ENCODE assay signal across 26 cellular contexts in genomic region chr3:193490580-193490979, GRCh38.
"Had no signal": no experiment of that assay in that cellular context is flagged by ENCODE, and none has a peak within 500 bp of the region (broad histone marks: within the 10 kb centered on the region; RNA-seq: fewer than 3 reads in every experiment).

No MANE protein-coding gene starts in this region.

- H3K9me3 Mint-ChIP-seq: activated CD4-positive, alpha-beta memory T cell treated with anti-CD3 and anti-CD28 coated beads for 36 hours; activated CD4-positive, alpha-beta T cell treated with anti-CD3 and anti-CD28 coated beads, Interleukin-2, amount 10 ng/mL, durations not matched to agents 24 days and 14 days; activated naive CD4-positive, alpha-beta T cell treated with anti-CD3 and anti-CD28 coated beads, Interleukin-2, amount 50 U/mL, for 24 hours; activated naive CD8-positive, alpha-beta T cell treated with anti-CD3 and anti-CD28 coated beads, Interleukin-2, amount 50 U/mL, for 24 hours; endodermal cell; naive thymus-derived CD8-positive, alpha-beta T cell; neural progenitor cell; stimulated activated effector memory CD8-positive, alpha-beta T cell treated with anti-CD3 and anti-CD28 coated beads, Interleukin-12 subunit alpha, Interleukin-12 subunit beta, amount 100 ng/mL, for 72 hours; stimulated activated naive CD8-positive, alpha-beta T cell treated with anti-CD3 and anti-CD28 coated beads, Interleukin-15, amount 100 ng/mL, for 72 hours had no signal

- DNase-seq: activated CD4-positive, alpha-beta memory T cell treated with anti-CD3 and anti-CD28 coated beads for 36 hours; activated CD4-positive, alpha-beta T cell treated with anti-CD3 and anti-CD28 coated beads, Interleukin-2, amount 10 ng/mL, durations not matched to agents 24 days and 14 days; activated CD4-positive, CD25-positive, alpha-beta regulatory T cell treated with anti-CD3 and anti-CD28 coated beads, Interleukin-2, amount 50 U/mL, for 72 hours; activated CD8-positive, alpha-beta memory T cell treated with anti-CD3 and anti-CD28 coated beads, Interleukin-2, amount 50 U/mL, for 4 hours; activated gamma-delta T cell; activated naive CD8-positive, alpha-beta T cell treated with anti-CD3 and anti-CD28 coated beads, Interleukin-2, amount 50 U/mL, for 24 hours; activated T-cell treated with anti-CD3 and anti-CD28 coated beads, Interleukin-2, amount 50 U/mL, for 1 hour; amygdala; caudate nucleus; endodermal cell; foreskin melanocyte; heart right ventricle; kidney glomerular epithelial cell; naive thymus-derived CD8-positive, alpha-beta T cell; posterior cingulate gyrus; right lobe of liver; stimulated activated CD4-positive, alpha-beta T cell treated with anti-CD3 and anti-CD28 coated beads, Interleukin-4, amount 100 ng/mL, for 24 hours; stimulated activated naive CD8-positive, alpha-beta T cell treated with anti-CD3 and anti-CD28 coated beads, Interleukin-15, amount 100 ng/mL, for 72 hours; T-helper 2 cell; tibial artery had no signal

- H3K4me2 ChIP-seq: neural progenitor cell had no signal

- H3K27me3 Mint-ChIP-seq: activated CD4-positive, alpha-beta memory T cell treated with anti-CD3 and anti-CD28 coated beads for 36 hours; activated naive CD4-positive, alpha-beta T cell treated with anti-CD3 and anti-CD28 coated beads, Interleukin-2, amount 50 U/mL, for 24 hours; activated naive CD8-positive, alpha-beta T cell treated with anti-CD3 and anti-CD28 coated beads, Interleukin-2, amount 50 U/mL, for 24 hours; stimulated activated naive CD8-positive, alpha-beta T cell treated with anti-CD3 and anti-CD28 coated beads, Interleukin-15, amount 100 ng/mL, for 72 hours had no signal

- H3K9me3 ChIP-seq: esophagus muscularis mucosa, heart right ventricle, right lobe of liver, tibial artery had no signal

- H3K36me3 ChIP-seq: esophagus muscularis mucosa, heart right ventricle, neural progenitor cell, right lobe of liver, tibial artery had no signal

- H3K4me1 Mint-ChIP-seq: activated CD4-positive, alpha-beta T cell treated with anti-CD3 and anti-CD28 coated beads, Interleukin-2, amount 10 ng/mL, durations not matched to agents 24 days and 14 days; activated naive CD4-positive, alpha-beta T cell treated with anti-CD3 and anti-CD28 coated beads, Interleukin-2, amount 50 U/mL, for 24 hours; activated naive CD8-positive, alpha-beta T cell treated with anti-CD3 and anti-CD28 coated beads, Interleukin-2, amount 50 U/mL, for 24 hours; endodermal cell; naive thymus-derived CD8-positive, alpha-beta T cell; neural progenitor cell; stimulated activated effector memory CD8-positive, alpha-beta T cell treated with anti-CD3 and anti-CD28 coated beads, Interleukin-12 subunit alpha, Interleukin-12 subunit beta, amount 100 ng/mL, for 72 hours; stimulated activated naive CD8-positive, alpha-beta T cell treated with anti-CD3 and anti-CD28 coated beads, Interleukin-15, amount 100 ng/mL, for 72 hours had no signal

- H3K4me3 ChIP-seq: esophagus muscularis mucosa, heart right ventricle, neural progenitor cell, right lobe of liver, tibial artery had no signal

- ATAC-seq: activated naive CD8-positive, alpha-beta T cell treated with anti-CD3 and anti-CD28 coated beads, Interleukin-2, amount 50 U/mL, for 24 hours; heart right ventricle; left lobe of liver; naive thymus-derived CD8-positive, alpha-beta T cell; right lobe of liver; stimulated activated effector memory CD8-positive, alpha-beta T cell treated with anti-CD3 and anti-CD28 coated beads, Interleukin-12 subunit alpha, Interleukin-12 subunit beta, amount 100 ng/mL, for 72 hours; stimulated activated naive CD8-positive, alpha-beta T cell treated with anti-CD3 and anti-CD28 coated beads, Interleukin-15, amount 100 ng/mL, for 72 hours had no signal

- FAIRE-seq: urothelium cell line had no signal

- H3K4me1 ChIP-seq: esophagus muscularis mucosa, heart right ventricle, neural progenitor cell, right lobe of liver, tibial artery had no signal

- H3K27ac ChIP-seq: esophagus muscularis mucosa, heart right ventricle, neural progenitor cell, right lobe of liver, tibial artery had no signal

- H3K27me3 ChIP-seq: esophagus muscularis mucosa, heart right ventricle, neural progenitor cell, right lobe of liver, tibial artery had no signal

- H3K4me3 Mint-ChIP-seq: activated CD4-positive, alpha-beta memory T cell treated with anti-CD3 and anti-CD28 coated beads for 36 hours; activated CD4-positive, alpha-beta T cell treated with anti-CD3 and anti-CD28 coated beads, Interleukin-2, amount 10 ng/mL, durations not matched to agents 24 days and 14 days; activated naive CD4-positive, alpha-beta T cell treated with anti-CD3 and anti-CD28 coated beads, Interleukin-2, amount 50 U/mL, for 24 hours; activated naive CD8-positive, alpha-beta T cell treated with anti-CD3 and anti-CD28 coated beads, Interleukin-2, amount 50 U/mL, for 24 hours; endodermal cell; naive thymus-derived CD8-positive, alpha-beta T cell; neural progenitor cell; stimulated activated effector memory CD8-positive, alpha-beta T cell treated with anti-CD3 and anti-CD28 coated beads, Interleukin-12 subunit alpha, Interleukin-12 subunit beta, amount 100 ng/mL, for 72 hours; stimulated activated naive CD8-positive, alpha-beta T cell treated with anti-CD3 and anti-CD28 coated beads, Interleukin-15, amount 100 ng/mL, for 72 hours had no signal

- H3K9ac ChIP-seq: neural progenitor cell had no signal

- H3K36me3 Mint-ChIP-seq: activated CD4-positive, alpha-beta memory T cell treated with anti-CD3 and anti-CD28 coated beads for 36 hours; neural progenitor cell; stimulated activated effector memory CD8-positive, alpha-beta T cell treated with anti-CD3 and anti-CD28 coated beads, Interleukin-12 subunit alpha, Interleukin-12 subunit beta, amount 100 ng/mL, for 72 hours had no signal

- H2AFZ ChIP-seq: neural progenitor cell had no signal

- H3K27ac Mint-ChIP-seq: activated CD4-positive, alpha-beta memory T cell treated with anti-CD3 and anti-CD28 coated beads for 36 hours; activated CD4-positive, alpha-beta T cell treated with anti-CD3 and anti-CD28 coated beads, Interleukin-2, amount 10 ng/mL, durations not matched to agents 24 days and 14 days; activated naive CD4-positive, alpha-beta T cell treated with anti-CD3 and anti-CD28 coated beads, Interleukin-2, amount 50 U/mL, for 24 hours; activated naive CD8-positive, alpha-beta T cell treated with anti-CD3 and anti-CD28 coated beads, Interleukin-2, amount 50 U/mL, for 24 hours; endodermal cell; naive thymus-derived CD8-positive, alpha-beta T cell; neural progenitor cell; stimulated activated effector memory CD8-positive, alpha-beta T cell treated with anti-CD3 and anti-CD28 coated beads, Interleukin-12 subunit alpha, Interleukin-12 subunit beta, amount 100 ng/mL, for 72 hours; stimulated activated naive CD8-positive, alpha-beta T cell treated with anti-CD3 and anti-CD28 coated beads, Interleukin-15, amount 100 ng/mL, for 72 hours had no signal
